1 cellular context compared by ENCODE assay signal in the genomic region with DNA sequence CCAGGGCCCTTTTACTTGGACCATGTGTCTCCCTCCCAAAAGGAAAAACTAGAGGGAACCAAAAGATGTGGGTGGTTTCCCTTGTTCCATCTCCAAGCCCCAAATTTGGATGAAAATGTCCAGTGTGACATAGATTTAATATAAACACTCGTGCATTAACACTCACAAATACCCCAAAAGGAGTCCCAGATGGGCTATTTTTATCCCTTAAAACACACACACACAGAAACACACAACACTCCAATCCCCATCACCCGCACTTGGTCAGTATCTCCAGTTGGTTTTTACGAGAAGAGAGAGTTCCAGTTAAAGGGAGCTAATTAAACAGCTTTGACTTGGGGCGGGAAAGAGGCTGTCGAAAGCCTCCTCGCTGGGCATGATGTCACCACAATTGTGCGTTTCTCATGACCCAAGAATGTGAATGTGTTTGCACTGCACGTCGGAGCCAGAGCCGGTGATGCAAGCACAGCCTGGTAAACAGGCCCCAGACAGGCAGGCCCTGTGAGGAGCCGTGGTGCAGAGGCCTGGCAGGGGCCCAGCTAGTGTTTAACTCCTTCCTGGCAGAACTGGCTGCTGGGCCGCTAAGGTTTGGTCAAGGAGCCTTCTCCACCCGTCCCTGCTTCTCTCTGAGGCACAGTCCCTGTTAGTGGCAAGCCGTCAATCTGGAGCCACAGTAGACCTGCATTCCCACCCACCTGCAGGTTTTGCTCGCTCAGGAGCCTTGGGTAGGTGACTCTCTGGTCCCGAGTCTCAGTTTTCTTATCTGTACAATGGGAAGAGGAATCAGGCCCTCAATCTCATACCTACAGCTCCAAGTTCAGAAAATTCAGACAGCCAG.
TF ChIP-seq lines count a peak whose summit lies in the region.

No MANE protein-coding gene starts in this region.

TF ChIP-seq in HEK293, 187 proteins besides CTCF, POLR2A, EP300 and RAD21 (continued from another document):
- TF ChIP-seq EGR2 (tag by site-specific recombination; IDR thresholded peaks at IDR 0.05; ENCODE audit: low read depth) (no peak), ZNF558 (tag by site-specific recombination; IDR thresholded peaks at IDR 0.05) (peak; percentile 90), PRDM1 (tag by site-specific recombination; IDR thresholded peaks at IDR 0.05) (peak; percentile 93), ZNF311 (tag by site-specific recombination; IDR thresholded peaks at IDR 0.05; ENCODE audit: borderline replicate concordance) (no peak), ZNF16 (tag by site-specific recombination; IDR thresholded peaks at IDR 0.05; ENCODE audit: low read depth) (no peak)
